In the genomic region with DNA sequence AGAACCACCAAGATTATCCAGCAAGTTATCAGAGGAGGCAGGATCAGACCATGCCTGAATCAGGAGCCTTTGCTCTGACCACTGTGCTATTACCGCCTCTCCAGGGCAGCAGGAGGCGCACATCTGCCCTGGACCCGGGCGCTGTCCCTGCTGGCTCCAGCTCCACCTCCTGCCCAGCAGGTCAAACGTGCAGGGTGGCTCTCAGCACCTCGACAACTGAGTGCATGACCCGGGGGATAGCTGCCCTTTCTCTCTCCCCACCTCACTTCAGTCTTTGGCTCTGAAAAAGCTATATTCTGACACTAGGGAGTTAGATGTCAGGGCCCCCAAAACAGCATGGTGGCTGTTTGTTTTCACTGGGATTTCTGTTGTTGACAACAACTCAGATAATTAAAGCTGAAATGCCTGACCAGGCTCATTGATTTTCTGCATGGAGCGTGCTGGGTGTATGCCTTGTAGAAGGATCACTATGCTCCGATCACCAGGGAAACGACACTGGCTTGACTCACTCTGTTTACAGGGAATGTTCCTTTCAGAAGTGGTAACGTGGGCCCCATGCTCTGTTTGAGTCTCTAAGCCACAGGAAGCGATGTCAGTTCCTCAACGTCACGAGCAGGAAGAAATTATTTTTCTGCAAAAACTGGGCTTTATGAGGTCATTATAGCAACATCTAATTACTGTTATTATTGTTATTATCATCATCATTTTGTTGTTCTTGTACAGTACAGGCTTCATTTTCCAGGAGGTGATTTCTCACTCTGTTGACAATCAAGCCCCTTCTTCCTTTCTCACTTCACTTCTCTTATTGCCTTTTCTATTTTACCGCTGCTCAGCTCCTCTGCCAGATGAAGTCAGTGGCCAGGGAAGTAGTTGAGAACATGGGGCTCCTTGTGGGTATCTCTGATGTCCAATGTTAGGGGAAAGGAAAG, we compare ENCODE assay signal across 1 cellular context.
TF ChIP-seq lines count a peak whose summit lies in the region.

No MANE protein-coding gene starts in this region.

TF ChIP-seq in neural cell, 6 proteins besides CTCF, POLR2A, EP300 and RAD21:
- TF ChIP-seq POLR2AphosphoS5 (IDR thresholded peaks at IDR 0.05) (peak; percentile 51), SMC3 (conservative IDR thresholded peaks at IDR 0.05; ENCODE audit: poor library complexity) (peak; percentile 15), MXI1 (conservative IDR thresholded peaks at IDR 0.05; ENCODE audit: poor library complexity, severe bottlenecking) (peak; percentile 41), EZH2 (IDR thresholded peaks at IDR 0.05; ENCODE audit: borderline replicate concordance, insufficient read depth, low read length, poor library complexity, severe bottlenecking) (no peak)
- TF ChIP-seq, protein P1, sequence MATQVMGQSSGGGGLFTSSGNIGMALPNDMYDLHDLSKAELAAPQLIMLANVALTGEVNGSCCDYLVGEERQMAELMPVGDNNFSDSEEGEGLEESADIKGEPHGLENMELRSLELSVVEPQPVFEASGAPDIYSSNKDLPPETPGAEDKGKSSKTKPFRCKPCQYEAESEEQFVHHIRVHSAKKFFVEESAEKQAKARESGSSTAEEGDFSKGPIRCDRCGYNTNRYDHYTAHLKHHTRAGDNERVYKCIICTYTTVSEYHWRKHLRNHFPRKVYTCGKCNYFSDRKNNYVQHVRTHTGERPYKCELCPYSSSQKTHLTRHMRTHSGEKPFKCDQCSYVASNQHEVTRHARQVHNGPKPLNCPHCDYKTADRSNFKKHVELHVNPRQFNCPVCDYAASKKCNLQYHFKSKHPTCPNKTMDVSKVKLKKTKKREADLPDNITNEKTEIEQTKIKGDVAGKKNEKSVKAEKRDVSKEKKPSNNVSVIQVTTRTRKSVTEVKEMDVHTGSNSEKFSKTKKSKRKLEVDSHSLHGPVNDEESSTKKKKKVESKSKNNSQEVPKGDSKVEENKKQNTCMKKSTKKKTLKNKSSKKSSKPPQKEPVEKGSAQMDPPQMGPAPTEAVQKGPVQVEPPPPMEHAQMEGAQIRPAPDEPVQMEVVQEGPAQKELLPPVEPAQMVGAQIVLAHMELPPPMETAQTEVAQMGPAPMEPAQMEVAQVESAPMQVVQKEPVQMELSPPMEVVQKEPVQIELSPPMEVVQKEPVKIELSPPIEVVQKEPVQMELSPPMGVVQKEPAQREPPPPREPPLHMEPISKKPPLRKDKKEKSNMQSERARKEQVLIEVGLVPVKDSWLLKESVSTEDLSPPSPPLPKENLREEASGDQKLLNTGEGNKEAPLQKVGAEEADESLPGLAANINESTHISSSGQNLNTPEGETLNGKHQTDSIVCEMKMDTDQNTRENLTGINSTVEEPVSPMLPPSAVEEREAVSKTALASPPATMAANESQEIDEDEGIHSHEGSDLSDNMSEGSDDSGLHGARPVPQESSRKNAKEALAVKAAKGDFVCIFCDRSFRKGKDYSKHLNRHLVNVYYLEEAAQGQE (IDR thresholded peaks at IDR 0.05; ENCODE audit: borderline replicate concordance), result peak; percentile 72
